19 cellular contexts compared by ENCODE assay signal in the genomic region with DNA sequence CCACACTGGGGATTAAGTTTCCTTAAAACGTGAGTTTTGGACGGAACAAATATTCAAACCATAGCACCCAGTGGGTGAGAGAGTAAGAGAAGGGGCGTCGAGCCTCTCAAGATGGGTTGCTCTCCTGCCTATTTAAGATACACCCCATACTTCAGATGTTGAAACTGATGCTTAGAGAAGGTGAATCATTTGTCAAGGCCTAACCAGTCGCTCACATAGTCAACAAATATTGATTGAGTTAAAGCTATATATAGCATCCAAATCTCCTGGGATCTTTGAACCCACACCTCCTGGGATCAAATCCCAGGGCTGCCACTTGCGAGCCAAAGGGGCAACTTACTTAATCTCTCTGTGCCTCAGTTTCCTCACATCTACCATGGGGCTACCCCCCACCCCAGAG. TPM values are rescaled to one million over a fixed set of nuclear protein-coding genes. Genes with fewer than 3 reads are reported as not detected.
"Had no signal": no experiment of that assay in that cellular context is flagged by ENCODE, and none has a peak within 500 bp of the region (broad histone marks: within the 10 kb centered on the region; RNA-seq: fewer than 3 reads in every experiment).

No MANE protein-coding gene starts in this region.

- H3K27ac Mint-ChIP-seq: natural killer cell treated with Interleukin-12 subunit alpha and Interleukin-12 subunit beta and Interleukin-15 and Interleukin-18, amount 100 ng/mL, for 72 hours; stimulated activated naive CD8-positive, alpha-beta T cell treated with anti-CD3 and anti-CD28 coated beads, Interleukin-15, amount 100 ng/mL, for 72 hours; WTC11 had no signal

- H3K36me3 Mint-ChIP-seq: WTC11 had no signal

- H3K4me3 Mint-ChIP-seq: activated T-cell treated with anti-CD3 and anti-CD28 coated beads, Interleukin-2, amount 50 U/mL, for 24 hours; natural killer cell treated with Interleukin-12 subunit alpha and Interleukin-12 subunit beta and Interleukin-15 and Interleukin-18, amount 100 ng/mL, for 72 hours; WTC11 had no signal

- DNase-seq: activated CD4-positive, alpha-beta T cell treated with anti-CD3 and anti-CD28 coated beads for 1 hour; activated CD4-positive, alpha-beta T cell treated with anti-CD3 and anti-CD28 coated beads, Interleukin-2, amount 50 U/mL, for 4 hours; activated CD8-positive, alpha-beta memory T cell treated with anti-CD3 and anti-CD28 coated beads, Interleukin-2, amount 50 U/mL, for 48 hours; activated naive CD4-positive, alpha-beta T cell; activated T-cell treated with anti-CD3 and anti-CD28 coated beads, Interleukin-2, amount 50 U/mL, for 24 hours; effector memory CD4-positive, alpha-beta T cell; glutamatergic neuron; mesenchymal stem cell; spleen; stimulated activated CD4-positive, alpha-beta T cell treated with anti-CD3 and anti-CD28 coated beads, Interleukin-2, amount 100 ng/mL, for 48 hours; stimulated activated naive CD8-positive, alpha-beta T cell treated with anti-CD3 and anti-CD28 coated beads, Interleukin-15, amount 100 ng/mL, for 72 hours; SW 1271; T-helper 2 cell had no signal

- ATAC-seq: activated naive CD4-positive, alpha-beta T cell treated with anti-CD3 and anti-CD28 coated beads, Interleukin-2, amount 50 U/mL, for 72 hours; body of pancreas; gastrocnemius medialis; natural killer cell treated with Interleukin-12 subunit alpha and Interleukin-12 subunit beta and Interleukin-15 and Interleukin-18, amount 100 ng/mL, for 72 hours; stimulated activated naive CD8-positive, alpha-beta T cell treated with anti-CD3 and anti-CD28 coated beads, Interleukin-15, amount 100 ng/mL, for 72 hours; WTC11 had no signal

- FAIRE-seq: islet of Langerhans had no signal

RNA-seq across cellular contexts. Expression of gene PDGFB, which starts 18.8 kb away (rescaled TPM):
- total RNA-seq: natural killer cell treated with Interleukin-12 subunit alpha and Interleukin-12 subunit beta and Interleukin-15 and Interleukin-18, amount 100 ng/mL, for 72 hours had no signal
